Comparison of ENCODE assay signal across 2 cellular contexts in the genomic region with DNA sequence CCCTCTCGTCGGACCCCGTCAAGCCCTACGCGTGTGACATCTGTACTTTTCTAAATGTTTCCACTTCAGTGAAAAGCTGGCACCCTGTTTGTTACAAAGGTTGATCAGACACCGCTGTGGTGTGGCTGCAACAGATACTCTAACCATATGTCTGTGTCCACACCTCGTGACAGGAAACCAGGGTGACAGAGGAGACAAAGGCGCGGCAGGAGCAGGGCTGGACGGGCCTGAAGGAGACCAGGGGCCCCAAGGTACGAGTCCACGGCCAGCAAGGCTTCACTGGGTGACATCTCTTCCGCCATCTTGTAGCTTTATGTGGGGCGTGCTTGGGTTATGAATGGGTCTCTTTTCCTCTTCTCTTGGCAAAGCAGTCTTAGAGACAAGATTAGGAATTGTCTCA.
TF ChIP-seq lines count a peak whose summit lies in the region.

No MANE protein-coding gene starts in this region.

TF ChIP-seq in SK-N-SH, 30 proteins besides CTCF, POLR2A, EP300 and RAD21 (continued from another document):
- TF ChIP-seq, protein P1, sequence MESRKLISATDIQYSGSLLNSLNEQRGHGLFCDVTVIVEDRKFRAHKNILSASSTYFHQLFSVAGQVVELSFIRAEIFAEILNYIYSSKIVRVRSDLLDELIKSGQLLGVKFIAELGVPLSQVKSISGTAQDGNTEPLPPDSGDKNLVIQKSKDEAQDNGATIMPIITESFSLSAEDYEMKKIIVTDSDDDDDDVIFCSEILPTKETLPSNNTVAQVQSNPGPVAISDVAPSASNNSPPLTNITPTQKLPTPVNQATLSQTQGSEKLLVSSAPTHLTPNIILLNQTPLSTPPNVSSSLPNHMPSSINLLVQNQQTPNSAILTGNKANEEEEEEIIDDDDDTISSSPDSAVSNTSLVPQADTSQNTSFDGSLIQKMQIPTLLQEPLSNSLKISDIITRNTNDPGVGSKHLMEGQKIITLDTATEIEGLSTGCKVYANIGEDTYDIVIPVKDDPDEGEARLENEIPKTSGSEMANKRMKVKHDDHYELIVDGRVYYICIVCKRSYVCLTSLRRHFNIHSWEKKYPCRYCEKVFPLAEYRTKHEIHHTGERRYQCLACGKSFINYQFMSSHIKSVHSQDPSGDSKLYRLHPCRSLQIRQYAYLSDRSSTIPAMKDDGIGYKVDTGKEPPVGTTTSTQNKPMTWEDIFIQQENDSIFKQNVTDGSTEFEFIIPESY (IDR thresholded peaks at IDR 0.05; ENCODE audit: borderline replicate concordance, low read depth), result no peak
- TF ChIP-seq FOSL2 (IDR thresholded peaks at IDR 0.05; ENCODE audit: borderline replicate concordance, low read depth), result no peak
- TF ChIP-seq ELF1 (IDR thresholded peaks at IDR 0.05), result no peak
- TF ChIP-seq, protein P2, sequence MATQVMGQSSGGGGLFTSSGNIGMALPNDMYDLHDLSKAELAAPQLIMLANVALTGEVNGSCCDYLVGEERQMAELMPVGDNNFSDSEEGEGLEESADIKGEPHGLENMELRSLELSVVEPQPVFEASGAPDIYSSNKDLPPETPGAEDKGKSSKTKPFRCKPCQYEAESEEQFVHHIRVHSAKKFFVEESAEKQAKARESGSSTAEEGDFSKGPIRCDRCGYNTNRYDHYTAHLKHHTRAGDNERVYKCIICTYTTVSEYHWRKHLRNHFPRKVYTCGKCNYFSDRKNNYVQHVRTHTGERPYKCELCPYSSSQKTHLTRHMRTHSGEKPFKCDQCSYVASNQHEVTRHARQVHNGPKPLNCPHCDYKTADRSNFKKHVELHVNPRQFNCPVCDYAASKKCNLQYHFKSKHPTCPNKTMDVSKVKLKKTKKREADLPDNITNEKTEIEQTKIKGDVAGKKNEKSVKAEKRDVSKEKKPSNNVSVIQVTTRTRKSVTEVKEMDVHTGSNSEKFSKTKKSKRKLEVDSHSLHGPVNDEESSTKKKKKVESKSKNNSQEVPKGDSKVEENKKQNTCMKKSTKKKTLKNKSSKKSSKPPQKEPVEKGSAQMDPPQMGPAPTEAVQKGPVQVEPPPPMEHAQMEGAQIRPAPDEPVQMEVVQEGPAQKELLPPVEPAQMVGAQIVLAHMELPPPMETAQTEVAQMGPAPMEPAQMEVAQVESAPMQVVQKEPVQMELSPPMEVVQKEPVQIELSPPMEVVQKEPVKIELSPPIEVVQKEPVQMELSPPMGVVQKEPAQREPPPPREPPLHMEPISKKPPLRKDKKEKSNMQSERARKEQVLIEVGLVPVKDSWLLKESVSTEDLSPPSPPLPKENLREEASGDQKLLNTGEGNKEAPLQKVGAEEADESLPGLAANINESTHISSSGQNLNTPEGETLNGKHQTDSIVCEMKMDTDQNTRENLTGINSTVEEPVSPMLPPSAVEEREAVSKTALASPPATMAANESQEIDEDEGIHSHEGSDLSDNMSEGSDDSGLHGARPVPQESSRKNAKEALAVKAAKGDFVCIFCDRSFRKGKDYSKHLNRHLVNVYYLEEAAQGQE (IDR thresholded peaks at IDR 0.05; ENCODE audit: low read depth, low read length), result no peak
- TF ChIP-seq NFIC (IDR thresholded peaks at IDR 0.05; ENCODE audit: borderline replicate concordance), result no peak
- TF ChIP-seq FOXJ3 (CRISPR knock-in tag; IDR thresholded peaks at IDR 0.05), result no peak
- TF ChIP-seq SMC3 (IDR thresholded peaks at IDR 0.05; ENCODE audit: low read depth, low read length), result no peak
- TF ChIP-seq, protein P3, sequence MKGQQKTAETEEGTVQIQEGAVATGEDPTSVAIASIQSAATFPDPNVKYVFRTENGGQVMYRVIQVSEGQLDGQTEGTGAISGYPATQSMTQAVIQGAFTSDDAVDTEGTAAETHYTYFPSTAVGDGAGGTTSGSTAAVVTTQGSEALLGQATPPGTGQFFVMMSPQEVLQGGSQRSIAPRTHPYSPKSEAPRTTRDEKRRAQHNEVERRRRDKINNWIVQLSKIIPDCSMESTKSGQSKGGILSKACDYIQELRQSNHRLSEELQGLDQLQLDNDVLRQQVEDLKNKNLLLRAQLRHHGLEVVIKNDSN (IDR thresholded peaks at IDR 0.05; ENCODE audit: borderline replicate concordance, low read depth), result no peak
- TF ChIP-seq, protein P4, sequence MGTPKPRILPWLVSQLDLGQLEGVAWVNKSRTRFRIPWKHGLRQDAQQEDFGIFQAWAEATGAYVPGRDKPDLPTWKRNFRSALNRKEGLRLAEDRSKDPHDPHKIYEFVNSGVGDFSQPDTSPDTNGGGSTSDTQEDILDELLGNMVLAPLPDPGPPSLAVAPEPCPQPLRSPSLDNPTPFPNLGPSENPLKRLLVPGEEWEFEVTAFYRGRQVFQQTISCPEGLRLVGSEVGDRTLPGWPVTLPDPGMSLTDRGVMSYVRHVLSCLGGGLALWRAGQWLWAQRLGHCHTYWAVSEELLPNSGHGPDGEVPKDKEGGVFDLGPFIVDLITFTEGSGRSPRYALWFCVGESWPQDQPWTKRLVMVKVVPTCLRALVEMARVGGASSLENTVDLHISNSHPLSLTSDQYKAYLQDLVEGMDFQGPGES (IDR thresholded peaks at IDR 0.05; ENCODE audit: low read depth, low read length), result no peak
- no peak for TF ChIP-seq MXI1 (IDR thresholded peaks at IDR 0.05; ENCODE audit: low read depth, low read length)
- TF ChIP-seq RFX5 (IDR thresholded peaks at IDR 0.05; ENCODE audit: low read length), result no peak
- no peak for TF ChIP-seq MEF2A (IDR thresholded peaks at IDR 0.05; ENCODE audit: borderline replicate concordance, low read depth)
- TF ChIP-seq JUND (IDR thresholded peaks at IDR 0.05), result no peak
- no peak for TF ChIP-seq TCF12 (IDR thresholded peaks at IDR 0.05)
- no peak for TF ChIP-seq CHD2 (IDR thresholded peaks at IDR 0.05; ENCODE audit: low read length, partially characterized antibody)
- TF ChIP-seq SIN3A (IDR thresholded peaks at IDR 0.05; ENCODE audit: borderline replicate concordance, low read depth, low read length), result no peak
- TF ChIP-seq, protein P5, sequence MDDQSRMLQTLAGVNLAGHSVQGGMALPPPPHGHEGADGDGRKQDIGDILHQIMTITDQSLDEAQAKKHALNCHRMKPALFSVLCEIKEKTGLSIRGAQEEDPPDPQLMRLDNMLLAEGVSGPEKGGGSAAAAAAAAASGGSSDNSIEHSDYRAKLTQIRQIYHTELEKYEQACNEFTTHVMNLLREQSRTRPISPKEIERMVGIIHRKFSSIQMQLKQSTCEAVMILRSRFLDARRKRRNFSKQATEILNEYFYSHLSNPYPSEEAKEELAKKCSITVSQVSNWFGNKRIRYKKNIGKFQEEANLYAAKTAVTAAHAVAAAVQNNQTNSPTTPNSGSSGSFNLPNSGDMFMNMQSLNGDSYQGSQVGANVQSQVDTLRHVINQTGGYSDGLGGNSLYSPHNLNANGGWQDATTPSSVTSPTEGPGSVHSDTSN (IDR thresholded peaks at IDR 0.05), result no peak
- TF ChIP-seq GATA2 (CRISPR knock-in tag; IDR thresholded peaks at IDR 0.05), result no peak

TF ChIP-seq in SK-N-SH treated with all-trans-retinoic acid at 6 μM for 48 hours, 23 proteins besides CTCF, POLR2A, EP300 and RAD21:
- TF ChIP-seq ZC3H10 (CRISPR knock-in tag; IDR thresholded peaks at IDR 0.05), result no peak
- TF ChIP-seq, protein P6, sequence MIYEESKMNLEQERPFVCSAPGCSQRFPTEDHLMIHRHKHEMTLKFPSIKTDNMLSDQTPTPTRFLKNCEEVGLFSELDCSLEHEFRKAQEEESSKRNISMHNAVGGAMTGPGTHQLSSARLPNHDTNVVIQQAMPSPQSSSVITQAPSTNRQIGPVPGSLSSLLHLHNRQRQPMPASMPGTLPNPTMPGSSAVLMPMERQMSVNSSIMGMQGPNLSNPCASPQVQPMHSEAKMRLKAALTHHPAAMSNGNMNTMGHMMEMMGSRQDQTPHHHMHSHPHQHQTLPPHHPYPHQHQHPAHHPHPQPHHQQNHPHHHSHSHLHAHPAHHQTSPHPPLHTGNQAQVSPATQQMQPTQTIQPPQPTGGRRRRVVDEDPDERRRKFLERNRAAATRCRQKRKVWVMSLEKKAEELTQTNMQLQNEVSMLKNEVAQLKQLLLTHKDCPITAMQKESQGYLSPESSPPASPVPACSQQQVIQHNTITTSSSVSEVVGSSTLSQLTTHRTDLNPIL (CRISPR knock-in tag; IDR thresholded peaks at IDR 0.05; ENCODE audit: low read depth), result no peak
- TF ChIP-seq, protein P7, sequence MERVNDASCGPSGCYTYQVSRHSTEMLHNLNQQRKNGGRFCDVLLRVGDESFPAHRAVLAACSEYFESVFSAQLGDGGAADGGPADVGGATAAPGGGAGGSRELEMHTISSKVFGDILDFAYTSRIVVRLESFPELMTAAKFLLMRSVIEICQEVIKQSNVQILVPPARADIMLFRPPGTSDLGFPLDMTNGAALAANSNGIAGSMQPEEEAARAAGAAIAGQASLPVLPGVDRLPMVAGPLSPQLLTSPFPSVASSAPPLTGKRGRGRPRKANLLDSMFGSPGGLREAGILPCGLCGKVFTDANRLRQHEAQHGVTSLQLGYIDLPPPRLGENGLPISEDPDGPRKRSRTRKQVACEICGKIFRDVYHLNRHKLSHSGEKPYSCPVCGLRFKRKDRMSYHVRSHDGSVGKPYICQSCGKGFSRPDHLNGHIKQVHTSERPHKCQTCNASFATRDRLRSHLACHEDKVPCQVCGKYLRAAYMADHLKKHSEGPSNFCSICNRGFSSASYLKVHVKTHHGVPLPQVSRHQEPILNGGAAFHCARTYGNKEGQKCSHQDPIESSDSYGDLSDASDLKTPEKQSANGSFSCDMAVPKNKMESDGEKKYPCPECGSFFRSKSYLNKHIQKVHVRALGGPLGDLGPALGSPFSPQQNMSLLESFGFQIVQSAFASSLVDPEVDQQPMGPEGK (CRISPR knock-in tag; IDR thresholded peaks at IDR 0.05; ENCODE audit: borderline replicate concordance), result no peak
- TF ChIP-seq ESRRG (CRISPR knock-in tag; IDR thresholded peaks at IDR 0.05), result no peak
- TF ChIP-seq, protein P8, sequence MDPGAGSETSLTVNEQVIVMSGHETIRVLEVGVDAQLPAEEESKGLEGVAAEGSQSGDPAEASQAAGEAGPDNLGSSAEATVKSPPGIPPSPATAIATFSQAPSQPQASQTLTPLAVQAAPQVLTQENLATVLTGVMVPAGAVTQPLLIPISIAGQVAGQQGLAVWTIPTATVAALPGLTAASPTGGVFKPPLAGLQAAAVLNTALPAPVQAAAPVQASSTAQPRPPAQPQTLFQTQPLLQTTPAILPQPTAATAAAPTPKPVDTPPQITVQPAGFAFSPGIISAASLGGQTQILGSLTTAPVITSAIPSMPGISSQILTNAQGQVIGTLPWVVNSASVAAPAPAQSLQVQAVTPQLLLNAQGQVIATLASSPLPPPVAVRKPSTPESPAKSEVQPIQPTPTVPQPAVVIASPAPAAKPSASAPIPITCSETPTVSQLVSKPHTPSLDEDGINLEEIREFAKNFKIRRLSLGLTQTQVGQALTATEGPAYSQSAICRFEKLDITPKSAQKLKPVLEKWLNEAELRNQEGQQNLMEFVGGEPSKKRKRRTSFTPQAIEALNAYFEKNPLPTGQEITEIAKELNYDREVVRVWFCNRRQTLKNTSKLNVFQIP (CRISPR knock-in tag; IDR thresholded peaks at IDR 0.05; ENCODE audit: borderline replicate concordance, low read depth), result no peak
- TF ChIP-seq CSDC2 (CRISPR knock-in tag; IDR thresholded peaks at IDR 0.05), result no peak
- TF ChIP-seq TCF4 (CRISPR knock-in tag; IDR thresholded peaks at IDR 0.05; ENCODE audit: borderline replicate concordance), result no peak
- TF ChIP-seq PPARA (CRISPR knock-in tag; IDR thresholded peaks at IDR 0.05; ENCODE audit: borderline replicate concordance), result no peak
- TF ChIP-seq SNAI2 (CRISPR knock-in tag; IDR thresholded peaks at IDR 0.05), result no peak
- TF ChIP-seq, protein P9, sequence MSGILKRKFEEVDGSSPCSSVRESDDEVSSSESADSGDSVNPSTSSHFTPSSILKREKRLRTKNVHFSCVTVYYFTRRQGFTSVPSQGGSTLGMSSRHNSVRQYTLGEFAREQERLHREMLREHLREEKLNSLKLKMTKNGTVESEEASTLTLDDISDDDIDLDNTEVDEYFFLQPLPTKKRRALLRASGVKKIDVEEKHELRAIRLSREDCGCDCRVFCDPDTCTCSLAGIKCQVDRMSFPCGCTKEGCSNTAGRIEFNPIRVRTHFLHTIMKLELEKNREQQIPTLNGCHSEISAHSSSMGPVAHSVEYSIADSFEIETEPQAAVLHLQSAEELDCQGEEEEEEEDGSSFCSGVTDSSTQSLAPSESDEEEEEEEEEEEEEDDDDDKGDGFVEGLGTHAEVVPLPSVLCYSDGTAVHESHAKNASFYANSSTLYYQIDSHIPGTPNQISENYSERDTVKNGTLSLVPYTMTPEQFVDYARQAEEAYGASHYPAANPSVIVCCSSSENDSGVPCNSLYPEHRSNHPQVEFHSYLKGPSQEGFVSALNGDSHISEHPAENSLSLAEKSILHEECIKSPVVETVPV (CRISPR knock-in tag; IDR thresholded peaks at IDR 0.05), result no peak
- TF ChIP-seq TOX (CRISPR knock-in tag; IDR thresholded peaks at IDR 0.05; ENCODE audit: borderline replicate concordance), result no peak
- TF ChIP-seq, protein P10, sequence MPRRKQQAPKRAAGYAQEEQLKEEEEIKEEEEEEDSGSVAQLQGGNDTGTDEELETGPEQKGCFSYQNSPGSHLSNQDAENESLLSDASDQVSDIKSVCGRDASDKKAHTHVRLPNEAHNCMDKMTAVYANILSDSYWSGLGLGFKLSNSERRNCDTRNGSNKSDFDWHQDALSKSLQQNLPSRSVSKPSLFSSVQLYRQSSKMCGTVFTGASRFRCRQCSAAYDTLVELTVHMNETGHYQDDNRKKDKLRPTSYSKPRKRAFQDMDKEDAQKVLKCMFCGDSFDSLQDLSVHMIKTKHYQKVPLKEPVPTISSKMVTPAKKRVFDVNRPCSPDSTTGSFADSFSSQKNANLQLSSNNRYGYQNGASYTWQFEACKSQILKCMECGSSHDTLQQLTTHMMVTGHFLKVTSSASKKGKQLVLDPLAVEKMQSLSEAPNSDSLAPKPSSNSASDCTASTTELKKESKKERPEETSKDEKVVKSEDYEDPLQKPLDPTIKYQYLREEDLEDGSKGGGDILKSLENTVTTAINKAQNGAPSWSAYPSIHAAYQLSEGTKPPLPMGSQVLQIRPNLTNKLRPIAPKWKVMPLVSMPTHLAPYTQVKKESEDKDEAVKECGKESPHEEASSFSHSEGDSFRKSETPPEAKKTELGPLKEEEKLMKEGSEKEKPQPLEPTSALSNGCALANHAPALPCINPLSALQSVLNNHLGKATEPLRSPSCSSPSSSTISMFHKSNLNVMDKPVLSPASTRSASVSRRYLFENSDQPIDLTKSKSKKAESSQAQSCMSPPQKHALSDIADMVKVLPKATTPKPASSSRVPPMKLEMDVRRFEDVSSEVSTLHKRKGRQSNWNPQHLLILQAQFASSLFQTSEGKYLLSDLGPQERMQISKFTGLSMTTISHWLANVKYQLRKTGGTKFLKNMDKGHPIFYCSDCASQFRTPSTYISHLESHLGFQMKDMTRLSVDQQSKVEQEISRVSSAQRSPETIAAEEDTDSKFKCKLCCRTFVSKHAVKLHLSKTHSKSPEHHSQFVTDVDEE (CRISPR knock-in tag; IDR thresholded peaks at IDR 0.05), result no peak
- TF ChIP-seq ZNF70 (CRISPR knock-in tag; IDR thresholded peaks at IDR 0.05), result no peak
- no peak for TF ChIP-seq ZFP30 (CRISPR knock-in tag; IDR thresholded peaks at IDR 0.05)
- no peak for TF ChIP-seq BACH2 (CRISPR knock-in tag; IDR thresholded peaks at IDR 0.05; ENCODE audit: borderline replicate concordance)
- no peak for TF ChIP-seq ZNF565 (CRISPR knock-in tag; conservative IDR thresholded peaks at IDR 0.05; ENCODE audit: low read depth)
- no peak for TF ChIP-seq ISL1 (CRISPR knock-in tag; IDR thresholded peaks at IDR 0.05)
- TF ChIP-seq ARNTL (CRISPR knock-in tag; IDR thresholded peaks at IDR 0.05; ENCODE audit: borderline replicate concordance, low read depth), result no peak
- no peak for TF ChIP-seq GLIS3 (CRISPR knock-in tag; IDR thresholded peaks at IDR 0.05)
- no peak for TF ChIP-seq RARB (CRISPR knock-in tag; IDR thresholded peaks at IDR 0.05)
